Comparison of ENCODE assay signal across 20 cellular contexts in genomic region chr4:27089186-27089585, GRCh38.
DNase-seq lines count a peak whose midpoint lies in the region; ATAC-seq, FAIRE-seq and TF ChIP-seq lines count a peak whose summit lies in the region.
"Had no signal": no experiment of that assay in that cellular context is flagged by ENCODE, and none has a peak within 500 bp of the region (broad histone marks: within the 10 kb centered on the region; RNA-seq: fewer than 3 reads in every experiment).

No MANE protein-coding gene starts in this region.

- BruUV-seq in Caco-2 (replicated peaks; lab: Mats Ljungman, UMichigan) (no TSS peak), K562 (replicated peaks; lab: Mats Ljungman, UMichigan) (no TSS peak)

- H3K9me3 ChIP-seq in Caco-2 (no peaks in the 10 kb centered on the region), K562 (replicated peaks; ENCODE audit: control insufficient read depth, insufficient read depth, low read depth, low read length) (no peaks in the 10 kb centered on the region)
- H3K9me3 ChIP-seq: BE2C, HAP-1 had no signal

- no peaks in the 10 kb centered on the region for H3K4me1 Mint-ChIP-seq in Caco-2 (ENCODE audit: low read depth, unreplicated experiment)

- H3K4me2 ChIP-seq in K562 (ENCODE audit: insufficient read depth, low read length) (no peak overlapping the region), mesendoderm (ENCODE audit: low read length) (no peak overlapping the region)

- H2AK5ac ChIP-seq in mesendoderm (ENCODE audit: low read length) = no peak overlapping the region

- ATAC-seq in K562 = no peak

- TF ChIP-seq EP300 in K562 (IDR thresholded peaks at IDR 0.05; ENCODE audit: low read length) = no peak

- no peaks in the 10 kb centered on the region for H3K79me2 ChIP-seq in K562 (ENCODE audit: control insufficient read depth, insufficient read depth, low read length)
- H3K79me2 ChIP-seq in mesendoderm (ENCODE audit: control insufficient read depth, insufficient read depth, low read length) = no peaks in the 10 kb centered on the region

- no peaks in the 10 kb centered on the region for H3K79me1 ChIP-seq in mesendoderm (ENCODE audit: low read length)

- no peak overlapping the region for H4K8ac ChIP-seq in mesendoderm (ENCODE audit: low read depth, low read length)

- H3K27ac Mint-ChIP-seq in Caco-2 (ENCODE audit: unreplicated experiment) = peak overlapping the region; percentile 36
- H3K27ac Mint-ChIP-seq: CD4-positive, alpha-beta T cell; CD8-positive, alpha-beta memory T cell; HFFc6 had no signal

- H2BK15ac ChIP-seq in mesendoderm (replicated peaks; ENCODE audit: low read depth) = no peak overlapping the region

- no peak overlapping the region for H3K4me3 Mint-ChIP-seq in Caco-2 (ENCODE audit: unreplicated experiment)
- H3K4me3 Mint-ChIP-seq: CD4-positive, alpha-beta T cell; CD8-positive, alpha-beta memory T cell; HFFc6 had no signal

- H2BK120ac ChIP-seq in mesendoderm (ENCODE audit: low read depth, low read length) = no peak overlapping the region

- no peak overlapping the region for H2AFZ ChIP-seq in K562 (ENCODE audit: low read depth, low read length)
- H2AFZ ChIP-seq: GM23248 had no signal

- in situ Hi-C loops in K562 (cut with MboI) = no loop called here

- peaks cover 8% of the 10 kb centered on the region for H3K27me3 Mint-ChIP-seq in Caco-2 (ENCODE audit: insufficient read depth, unreplicated experiment)

- H3K4ac ChIP-seq in mesendoderm (ENCODE audit: low read depth, low read length) = no peak overlapping the region

- no peak overlapping the region for H3K18ac ChIP-seq in mesendoderm (ENCODE audit: low read length)

- no peak overlapping the region for H3K56ac ChIP-seq in mesendoderm (ENCODE audit: low read length)

- no peaks in the 10 kb centered on the region for H3K9me3 Mint-ChIP-seq in Caco-2 (ENCODE audit: unreplicated experiment)
- H3K9me3 Mint-ChIP-seq: CD4-positive, alpha-beta T cell; CD8-positive, alpha-beta memory T cell; HFFc6 had no signal

- H3K4me3 ChIP-seq in Caco-2 (ENCODE audit: low read depth, low read length) = no peak overlapping the region
- H3K4me3 ChIP-seq in K562 = no peak overlapping the region
- no peak overlapping the region for H3K4me3 ChIP-seq in mesendoderm (ENCODE audit: low read length)
- H3K4me3 ChIP-seq: BLaER1 treated with 17β-estradiol and CSF1 and Interleukin-3, amounts not matched to agents 10 nM and 100 nM; GM23248; HAP-1 had no signal

- TF ChIP-seq CTCF in Caco-2 (IDR thresholded peaks at IDR 0.05; ENCODE audit: insufficient read depth in 1 of 2, low read depth in 1 of 2, low read length in 1 of 2, severe bottlenecking in 1 of 2, unreplicated experiment in 1 of 2) (no peak), K562 (IDR thresholded peaks at IDR 0.05 in 2 of 3, conservative IDR thresholded peaks at IDR 0.05 in 1 of 3; ENCODE audit: insufficient read depth in 2 of 3, low read depth in 1 of 3, low read length in 3 of 3) (no peak)

- no peaks in the 10 kb centered on the region for H3K36me3 Mint-ChIP-seq in Caco-2 (ENCODE audit: insufficient read depth, unreplicated experiment)
- H3K36me3 Mint-ChIP-seq: CD8-positive, alpha-beta memory T cell had no signal

- TF ChIP-seq RAD21 in K562 (CRISPR knock-in tag; conservative IDR thresholded peaks at IDR 0.05 in 1 of 2, IDR thresholded peaks at IDR 0.05 in 1 of 2) = no peak

- no peak overlapping the region for H4K5ac ChIP-seq in mesendoderm (ENCODE audit: low read length)

- intact Hi-C loops in Caco-2 (cut with micrococcal nuclease; ENCODE audit: unreplicated experiment) (no loop called here), K562 (cut with micrococcal nuclease) (no loop called here)

- TF ChIP-seq POLR2A in K562 (conservative IDR thresholded peaks at IDR 0.05) = no peak

- H3K27me3 ChIP-seq in Caco-2 (replicated peaks; ENCODE audit: control insufficient read depth, insufficient read depth, low read length) = no peaks in the 10 kb centered on the region
- H3K27me3 ChIP-seq in K562 (ENCODE audit: control insufficient read depth in 2 of 2, insufficient read depth in 2 of 2, low read length in 2 of 2) = peaks cover 3 to 22% of the 10 kb centered on the region in 2 experiments; a peak in 2 of 5 replicates
- no peaks in the 10 kb centered on the region for H3K27me3 ChIP-seq in mesendoderm (ENCODE audit: insufficient read depth, low read length, poor library complexity)

- no peak overlapping the region for H3K27ac ChIP-seq in K562 (ENCODE audit: extremely low read depth, low read depth, low read length)
- H3K27ac ChIP-seq in mesendoderm (ENCODE audit: low read depth, low read length) = no peak overlapping the region
- H3K27ac ChIP-seq: 22Rv1; BLaER1 treated with 17β-estradiol and CSF1 and Interleukin-3, amounts not matched to agents 10 nM and 100 nM; GM23248 had no signal

- H3K36me3 ChIP-seq in Caco-2 (ENCODE audit: control insufficient read depth, insufficient read depth, low read length) (no peaks in the 10 kb centered on the region), K562 (ENCODE audit: control insufficient read depth, insufficient read depth, low read length) (no peaks in the 10 kb centered on the region), mesendoderm (ENCODE audit: control insufficient read depth, insufficient read depth, low read length) (no peaks in the 10 kb centered on the region)
- H3K36me3 ChIP-seq: BE2C; BLaER1 treated with 17β-estradiol and CSF1 and Interleukin-3, amounts not matched to agents 10 nM and 100 nM; HAP-1 had no signal

- CTCF ChIA-PET in Caco-2 (lab: Charles Lee) = no interaction called here
- CTCF ChIA-PET in K562 (lab: Yijun Ruan, JAX; ENCODE audit: low intra/inter-chr PET ratio) = no interaction called here

- H3K9ac ChIP-seq in K562 (ENCODE audit: insufficient read depth in 1 of 2, low read depth in 2 of 2, low read length in 2 of 2) = no peak overlapping the region
- no peak overlapping the region for H3K9ac ChIP-seq in mesendoderm (ENCODE audit: low read length)
- H3K9ac ChIP-seq: BLaER1 treated with 17β-estradiol and CSF1 and Interleukin-3, amounts not matched to agents 10 nM and 100 nM; GM23248 had no signal

- no peak overlapping the region for H2BK5ac ChIP-seq in mesendoderm (ENCODE audit: low read length)

- no peak for FAIRE-seq in K562 (lab: Jason Lieb, UNC)
- FAIRE-seq: A204.1, G401.6, GM12892, GM19239, H54 had no signal

- WGBS in K562 (ENCODE audit: insufficient coverage, low coverage, missing lambda C conversion rate) = 0% methylated on average over 5 of the region's 5 CpGs
- no CpG with 5 or more reads among the region's 5 CpGs for WGBS in mesendoderm (ENCODE audit: extremely low coverage, insufficient coverage, low lambda C conversion rate)

- no peaks in the 10 kb centered on the region for H4K20me1 ChIP-seq in K562 (replicated peaks; ENCODE audit: control insufficient read depth, insufficient read depth, low read length)
- H4K20me1 ChIP-seq: BLaER1 treated with 17β-estradiol and CSF1 and Interleukin-3, amounts not matched to agents 10 nM and 100 nM had no signal

- no peak overlapping the region for H3K23ac ChIP-seq in mesendoderm (ENCODE audit: low read length)

- POLR2A ChIA-PET in Caco-2 (lab: Charles Lee) (no interaction called here), K562 (lab: Yijun Ruan, JAX) (no interaction called here)

- DNase-seq in Caco-2 (no peak), K562 (ENCODE audit: extremely low read depth in 1 of 4, low spot score in 3 of 4) (no peak), mesendoderm (peak; percentile 51), SKM-1 (lab: John Stamatoyannopoulos, UW; ENCODE audit: unreplicated experiment) (no peak), islet precursor cell (no peak)
- no peak for DNase-seq in stimulated activated CD4-positive, alpha-beta T cell treated with anti-CD3 and anti-CD28 coated beads, Interleukin-15, amount 100 ng/mL, for 24 hours
- DNase-seq: BE2C; CD4-positive, alpha-beta T cell; CD8-positive, alpha-beta memory T cell; DMS79 treated with DMSO at 0.1 percent for 48 hours; GM23248; HFFc6 had no signal

- no peaks in the 10 kb centered on the region for H3K9me1 ChIP-seq in K562 (ENCODE audit: control insufficient read depth, insufficient read depth, low read length)

- H3K4me1 ChIP-seq in Caco-2 (no peaks in the 10 kb centered on the region), K562 (replicated peaks in 1 of 2; ENCODE audit: control insufficient read depth in 2 of 2, insufficient read depth in 2 of 2, low read length in 2 of 2) (peaks cover 3 to 8% of the 10 kb centered on the region in 2 experiments; a peak in 3 of 5 replicates), mesendoderm (ENCODE audit: control insufficient read depth, low read depth, low read length) (peaks cover 4% of the 10 kb centered on the region)
- H3K4me1 ChIP-seq: BE2C had no signal

TF ChIP-seq in K562, 482 proteins besides CTCF, POLR2A, EP300 and RAD21 (continues in another document):
- TF ChIP-seq PBX2 (CRISPR knock-in tag; IDR thresholded peaks at IDR 0.05; ENCODE audit: low read depth) (no peak), PBX2 (tag; conservative IDR thresholded peaks at IDR 0.05; ENCODE audit: low read depth) (no peak)
